Comparison of ENCODE assay signal across 11 cellular contexts in the genomic region with DNA sequence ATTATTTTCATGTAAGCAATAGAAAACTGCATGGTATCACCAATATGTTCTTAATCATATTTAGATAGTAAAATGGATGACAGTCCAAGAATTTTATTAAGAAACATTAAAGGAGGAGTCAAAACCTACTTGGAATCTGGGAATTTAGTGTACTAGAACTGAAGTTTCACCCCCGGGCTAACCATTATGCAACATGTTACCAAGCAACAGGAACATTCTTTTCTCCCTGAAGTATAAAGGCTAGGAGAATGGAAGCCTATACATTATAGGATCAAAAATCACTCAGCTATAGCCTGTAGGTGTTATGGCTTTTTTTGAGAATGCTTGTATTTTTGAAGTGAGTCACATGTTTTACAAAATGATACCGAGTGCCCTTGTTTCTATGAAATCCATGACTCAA.
"Had no signal": no experiment of that assay in that cellular context is flagged by ENCODE, and none has a peak within 500 bp of the region (broad histone marks: within the 10 kb centered on the region; RNA-seq: fewer than 3 reads in every experiment).

No MANE protein-coding gene starts in this region.

- H3K4me1 ChIP-seq: sigmoid colon, spleen, suprapubic skin, upper lobe of left lung had no signal

- H3K36me3 ChIP-seq: sigmoid colon, spleen, suprapubic skin, upper lobe of left lung had no signal

- DNase-seq: activated CD4-positive, alpha-beta T cell treated with anti-CD3 and anti-CD28 coated beads, Interleukin-2, amount 10 ng/mL, durations not matched to agents 24 days and 14 days; activated CD4-positive, CD25-positive, alpha-beta regulatory T cell; activated CD8-positive, alpha-beta memory T cell treated with anti-CD3 and anti-CD28 coated beads for 24 hours; activated naive CD4-positive, alpha-beta T cell; activated naive CD8-positive, alpha-beta T cell treated with anti-CD3 and anti-CD28 coated beads, Interleukin-2, amount 10 ng/mL, durations not matched to agents 7 days and 5 days; aorta; hippocampal formation; sigmoid colon; spleen; upper lobe of left lung had no signal

- H3K27me3 ChIP-seq: sigmoid colon, spleen, suprapubic skin, upper lobe of left lung had no signal

- H3K27ac ChIP-seq: sigmoid colon, spleen, suprapubic skin, upper lobe of left lung had no signal

- H3K4me3 ChIP-seq: sigmoid colon, spleen, suprapubic skin, upper lobe of left lung had no signal

- H3K9me3 ChIP-seq: sigmoid colon, suprapubic skin, upper lobe of left lung had no signal
